ENCODE assay signal across 8 cellular contexts in genomic region chr14:90235179-90235976, GRCh38. TPM values are rescaled to one million over a fixed set of nuclear protein-coding genes. Genes with fewer than 3 reads are reported as not detected.
DNase-seq lines count a peak whose midpoint lies in the region; ATAC-seq and TF ChIP-seq lines count a peak whose summit lies in the region.

No MANE protein-coding gene starts in this region.

- no peak overlapping the region for H3K4me3 Mint-ChIP-seq in activated CD4-positive, alpha-beta T cell treated with anti-CD3 and anti-CD28 coated beads, Interleukin-2, amount 10 ng/mL, durations not matched to agents 24 days and 14 days

- peaks cover 11% of the 10 kb centered on the region for H3K27me3 Mint-ChIP-seq in activated CD4-positive, alpha-beta T cell treated with anti-CD3 and anti-CD28 coated beads, Interleukin-2, amount 10 ng/mL, durations not matched to agents 24 days and 14 days

- H3K27ac ChIP-seq in dorsolateral prefrontal cortex (no peak overlapping the region), lung (ENCODE audit: low read depth in 1 of 2, low read length in 1 of 2) (no peak overlapping the region)

- TF ChIP-seq CTCF in GM12875 (IDR thresholded peaks at IDR 0.05; ENCODE audit: borderline replicate concordance, insufficient read depth, low read depth, low read length): peak; percentile 85
- TF ChIP-seq CTCF in dorsolateral prefrontal cortex (IDR thresholded peaks at IDR 0.05 in 54 of 56, conservative IDR thresholded peaks at IDR 0.05 in 2 of 56; ENCODE audit: low read depth in 1 of 56, partially characterized antibody in 56 of 56): peak; percentile 82 to 98 (median 93)
- peak; percentile 69 for TF ChIP-seq CTCF in lung (IDR thresholded peaks at IDR 0.05; ENCODE audit: control extremely low read depth, extremely low read depth)

- ATAC-seq in HG03342 (IDR thresholded peaks at IDR 0.05; ENCODE audit: unreplicated experiment) (peak; percentile 74), lung (ENCODE audit: insufficient read depth, low FRiP score) (peak; percentile 87)

- intact Hi-C loops in activated CD4-positive, alpha-beta T cell treated with anti-CD3 and anti-CD28 coated beads, Interleukin-2, amount 10 ng/mL, durations not matched to agents 24 days and 14 days (cut with micrococcal nuclease): loop anchor here (1.0 to 2.0 kb wide), 3 partner anchors 173 to 296 kb away; no protein-coding TSS in a partner anchor
- intact Hi-C loops in dorsolateral prefrontal cortex (cut with DNase I): loop anchor here (2.0 to 10.0 kb wide), 6 partner anchors 171 to 1211 kb away; partner anchors contain the start of genes EFCAB11 (in 1 of the 2), KCNK13 (in 1 of the 2) and TDP1 (in 1 of the 2)

- no peaks in the 10 kb centered on the region for H3K36me3 ChIP-seq in lung (ENCODE audit: control insufficient read depth in 2 of 2, insufficient read depth in 2 of 2, low read length in 2 of 2)

- no peaks in the 10 kb centered on the region for H3K36me3 Mint-ChIP-seq in activated CD4-positive, alpha-beta T cell treated with anti-CD3 and anti-CD28 coated beads, Interleukin-2, amount 10 ng/mL, durations not matched to agents 24 days and 14 days (ENCODE audit: low read depth)

- peaks cover 16 to 31% of the 10 kb centered on the region in 2 donors for H3K9me3 ChIP-seq in lung (ENCODE audit: control insufficient read depth in 2 of 2, insufficient read depth in 1 of 2, low read length in 1 of 2)

- peaks cover 6% of the 10 kb centered on the region for H3K9me3 Mint-ChIP-seq in activated CD4-positive, alpha-beta T cell treated with anti-CD3 and anti-CD28 coated beads, Interleukin-2, amount 10 ng/mL, durations not matched to agents 24 days and 14 days

- WGBS in lung, 2 donors: 15 to 16% methylated on average over 25 of the region's 25 CpGs

- H3K4me1 Mint-ChIP-seq in activated CD4-positive, alpha-beta T cell treated with anti-CD3 and anti-CD28 coated beads, Interleukin-2, amount 10 ng/mL, durations not matched to agents 24 days and 14 days: peaks cover 3% of the 10 kb centered on the region

- H3K27me3 ChIP-seq in dorsolateral prefrontal cortex (peaks cover 0 to 8% (median 0%) of the 10 kb centered on the region in 45 donors), lung (ENCODE audit: control insufficient read depth, insufficient read depth) (no peaks in the 10 kb centered on the region)

- H3K27ac Mint-ChIP-seq in activated CD4-positive, alpha-beta T cell treated with anti-CD3 and anti-CD28 coated beads, Interleukin-2, amount 10 ng/mL, durations not matched to agents 24 days and 14 days: no peak overlapping the region

- H3K4me1 ChIP-seq in lung (ENCODE audit: control insufficient read depth in 2 of 2, insufficient read depth in 2 of 2, low read length in 2 of 2): no peaks in the 10 kb centered on the region

- DNase-seq in NCI-H510A treated with DMSO at 0.1 percent for 48 hours (lab: John Stamatoyannopoulos, UW): peak; percentile 87
- peak; percentile 91 for DNase-seq in activated CD4-positive, alpha-beta T cell treated with anti-CD3 and anti-CD28 coated beads, Interleukin-2, amount 10 ng/mL, durations not matched to agents 24 days and 14 days
- peak in 9 of 10 donors; percentile 9 to 74 (median 43) for DNase-seq in dorsolateral prefrontal cortex
- DNase-seq in lung (ENCODE audit: low spot score): peak; percentile 73
- DNase-seq in stimulated activated CD8-positive, alpha-beta memory T cell treated with anti-CD3 and anti-CD28 coated beads, Interleukin-15, amount 100 ng/mL, for 48 hours (ENCODE audit: low read depth in 2 of 2): peak; percentile 45 to 48
- no peak for DNase-seq in amniotic stem cell (lab: John Stamatoyannopoulos, UW)

- H3K4me3 ChIP-seq in GM12875 (ENCODE audit: low read depth, low read length) (no peak overlapping the region), dorsolateral prefrontal cortex (peak overlapping the region in 1 of 59 donors; percentile 5), lung (no peak overlapping the region)

RNA-seq across cellular contexts. Expression of gene PSMC1, which starts 21.0 kb away (rescaled TPM):
- 170 and 185 TPM in 2 replicates for total RNA-seq in activated CD4-positive, alpha-beta T cell treated with anti-CD3 and anti-CD28 coated beads, Interleukin-2, amount 10 ng/mL, durations not matched to agents 24 days and 14 days
- total RNA-seq in dorsolateral prefrontal cortex (100 to 1,000 TPM in 9 of 120 experiments, 10 to 100 TPM in 111; 46.1 to 111 (median 79.9) TPM), lung (10 to 100 TPM; 73.6 to 95.2 TPM)
- polyA plus RNA-seq in lung: 100 to 1,000 TPM; 125 to 195 TPM
